In genomic region chr9:33140406-33141360, GRCh38 we compare ENCODE assay signal across 11 cellular contexts. TPM values are rescaled to one million over a fixed set of nuclear protein-coding genes. Genes with fewer than 3 reads are reported as not detected.
DNase-seq lines count a peak whose midpoint lies in the region; ATAC-seq, FAIRE-seq and TF ChIP-seq lines count a peak whose summit lies in the region.
"Had no signal": no experiment of that assay in that cellular context is flagged by ENCODE, and none has a peak within 500 bp of the region (broad histone marks: within the 10 kb centered on the region; RNA-seq: fewer than 3 reads in every experiment).

No MANE protein-coding gene starts in this region.

- H3K4me3 ChIP-seq in liver (ENCODE audit: low read depth in 1 of 3, low read length in 3 of 3) (no peak overlapping the region), tibial artery (no peak overlapping the region), pancreas (no peak overlapping the region)

- peaks cover 92% of the 10 kb centered on the region for H3K4me1 Mint-ChIP-seq in activated CD4-positive, alpha-beta memory T cell treated with anti-CD3 and anti-CD28 coated beads for 36 hours (ENCODE audit: low read depth)

- H3K27ac Mint-ChIP-seq in activated CD4-positive, alpha-beta memory T cell treated with anti-CD3 and anti-CD28 coated beads for 36 hours: peak overlapping the region; percentile 88

- POLR2A ChIA-PET in activated CD4-positive, alpha-beta memory T cell treated with anti-CD3 and anti-CD28 coated beads for 36 hours (lab: Charles Lee): interaction anchor here (0.8 to 2.2 kb wide), 5 partner anchors 10 to 27 kb away, joined by 3 to 10 read pairs (median 5); partner anchors contain the start of gene B4GALT1

- H3K27ac ChIP-seq in liver (ENCODE audit: low read depth in 1 of 2, low read length in 2 of 2) (peak overlapping the region; percentile 77 to 81), tibial artery (peak overlapping the region; percentile 62 to 67), pancreas (peak overlapping the region in 2 of 4 donors; percentile 31 to 47)

- peaks cover 48 to 92% (median 86%) of the 10 kb centered on the region in 4 donors for H3K4me1 ChIP-seq in liver (ENCODE audit: control insufficient read depth in 4 of 4, insufficient read depth in 4 of 4, low read length in 3 of 4)
- H3K4me1 ChIP-seq in tibial artery: peaks cover 0 to 100% (median 85%) of the 10 kb centered on the region in 4 donors
- H3K4me1 ChIP-seq in pancreas: peaks cover 13 to 19% (median 16%) of the 10 kb centered on the region in 3 donors

- WGBS in liver: 70% methylated on average over 9 of the region's 9 CpGs
- 84 to 86% methylated on average over 9 of the region's 9 CpGs for WGBS in pancreas, 2 donors

- CTCF ChIA-PET in activated CD4-positive, alpha-beta memory T cell treated with anti-CD3 and anti-CD28 coated beads for 36 hours (lab: Charles Lee): interaction anchor here (0.7 to 3.4 kb wide), 4 partner anchors 11 to 26 kb away, joined by 3 to 11 read pairs (median 4); partner anchors contain the start of gene B4GALT1

- intact Hi-C loops in activated CD4-positive, alpha-beta memory T cell treated with anti-CD3 and anti-CD28 coated beads for 36 hours (cut with micrococcal nuclease): loop anchor here (1.0 kb wide), 2 partner anchors 15 to 19 kb away; no protein-coding TSS in a partner anchor
- intact Hi-C loops in tibial artery (cut with DNase I; ENCODE audit: low total_unique reads) (no loop called here), pancreas (cut with DNase I) (no loop called here)

- peak overlapping the region in 1 of 2 donors; percentile 33 for H3K9ac ChIP-seq in liver (ENCODE audit: low read depth in 1 of 2, low read length in 2 of 2)

- no peak for FAIRE-seq in pancreas (lab: Jason Lieb, UNC)
- FAIRE-seq: H54 had no signal

- H3K27me3 Mint-ChIP-seq in activated CD4-positive, alpha-beta memory T cell treated with anti-CD3 and anti-CD28 coated beads for 36 hours: no peaks in the 10 kb centered on the region

- no peaks in the 10 kb centered on the region for H3K9me3 Mint-ChIP-seq in activated CD4-positive, alpha-beta memory T cell treated with anti-CD3 and anti-CD28 coated beads for 36 hours

- H3K27me3 ChIP-seq in liver (ENCODE audit: control insufficient read depth in 4 of 4, insufficient read depth in 4 of 4, low read length in 3 of 4) (no peaks in the 10 kb centered on the region), tibial artery (no peaks in the 10 kb centered on the region), pancreas (no peaks in the 10 kb centered on the region)

- no peak for TF ChIP-seq RAD21 in liver (IDR thresholded peaks at IDR 0.05)

- ATAC-seq in GM21423 (IDR thresholded peaks at IDR 0.05; ENCODE audit: unreplicated experiment): no peak
- no peak for ATAC-seq in pancreas

- peaks cover 0 to 8% (median 0%) of the 10 kb centered on the region in 4 donors for H3K36me3 ChIP-seq in liver (ENCODE audit: control insufficient read depth in 4 of 4, insufficient read depth in 3 of 4, low read depth in 1 of 4, low read length in 3 of 4)
- no peaks in the 10 kb centered on the region for H3K36me3 ChIP-seq in tibial artery
- no peaks in the 10 kb centered on the region for H3K36me3 ChIP-seq in pancreas

- peak; percentile 57 for DNase-seq in activated CD8-positive, alpha-beta memory T cell treated with anti-CD3 and anti-CD28 coated beads, Interleukin-2, amount 50 U/mL, for 48 hours
- DNase-seq in activated CD8-positive, alpha-beta memory T cell treated with anti-CD3 and anti-CD28 coated beads, Interleukin-2, amount 50 U/mL, for 4 hours: no peak
- peak; percentile 71 for DNase-seq in activated CD4-positive, alpha-beta memory T cell treated with anti-CD3 and anti-CD28 coated beads for 36 hours
- DNase-seq in tibial artery (peak; percentile 20 to 44), pancreas (no peak), NK-92 (lab: John Stamatoyannopoulos, UW; ENCODE audit: unreplicated experiment) (no peak)
- DNase-seq: hippocampal formation, NCI-H187 had no signal

- H3K9me3 ChIP-seq in liver (ENCODE audit: control insufficient read depth in 4 of 4, low read length in 3 of 4) (no peaks in the 10 kb centered on the region), tibial artery (no peaks in the 10 kb centered on the region), pancreas (no peaks in the 10 kb centered on the region)

- peaks cover 14% of the 10 kb centered on the region for H3K36me3 Mint-ChIP-seq in activated CD4-positive, alpha-beta memory T cell treated with anti-CD3 and anti-CD28 coated beads for 36 hours

- no peak for TF ChIP-seq CTCF in liver (IDR thresholded peaks at IDR 0.05; ENCODE audit: low read depth, low read length, missing input control)
- no peak for TF ChIP-seq CTCF in tibial artery (IDR thresholded peaks at IDR 0.05)
- no peak for TF ChIP-seq CTCF in pancreas (IDR thresholded peaks at IDR 0.05)

- peak overlapping the region; percentile 1 for H3K4me3 Mint-ChIP-seq in activated CD4-positive, alpha-beta memory T cell treated with anti-CD3 and anti-CD28 coated beads for 36 hours

TF ChIP-seq in liver, 16 proteins besides CTCF, POLR2A, EP300 and RAD21:
- TF ChIP-seq ATF3 (IDR thresholded peaks at IDR 0.05) (no peak), EGR1 (IDR thresholded peaks at IDR 0.05; ENCODE audit: low read depth in 2 of 2) (no peak), SP1 (IDR thresholded peaks at IDR 0.05) (no peak), JUND (IDR thresholded peaks at IDR 0.05) (no peak), NR2F2 (IDR thresholded peaks at IDR 0.05) (no peak), ZBTB33 (IDR thresholded peaks at IDR 0.05) (no peak), YY1 (IDR thresholded peaks at IDR 0.05) (no peak), RXRA (IDR thresholded peaks at IDR 0.05) (no peak), FOXA1 (IDR thresholded peaks at IDR 0.05) (no peak), TAF1 (conservative IDR thresholded peaks at IDR 0.05) (no peak), MAX (IDR thresholded peaks at IDR 0.05) (no peak), FOXA2 (IDR thresholded peaks at IDR 0.05) (no peak), REST (IDR thresholded peaks at IDR 0.05) (no peak), HNF4G (IDR thresholded peaks at IDR 0.05) (no peak), HNF4A (conservative IDR thresholded peaks at IDR 0.05) (no peak), GABPA (IDR thresholded peaks at IDR 0.05 in 1 of 2, conservative IDR thresholded peaks at IDR 0.05 in 1 of 2) (no peak)

RNA-seq across cellular contexts. Expression of gene B4GALT1, which starts 26.5 kb away (rescaled TPM):
- total RNA-seq in activated CD4-positive, alpha-beta memory T cell treated with anti-CD3 and anti-CD28 coated beads for 36 hours: 10 to 100 TPM; 76.6 to 78.0 TPM
- 10 to 100 TPM; 27.3 to 58.1 TPM for total RNA-seq in liver
- polyA plus RNA-seq in liver: 10 to 100 TPM; 25.9 to 59.8 TPM
- 10 to 100 TPM; 16.1 to 54.2 (median 33.7) TPM for total RNA-seq in pancreas
- 10 to 100 TPM in 1 of 2 donors, 1 to 10 TPM in 1; 9.7 to 15.5 TPM for polyA plus RNA-seq in pancreas

Comparison
In these comparisons a context has a peak if more than half of its experiments do, and no peak if none do; other contexts are left out.
1. DNase-seq: peak in activated CD8-positive, alpha-beta memory T cell treated with anti-CD3 and anti-CD28 coated beads, Interleukin-2, amount 50 U/mL, for 48 hours (single experiment), activated CD4-positive, alpha-beta memory T cell treated with anti-CD3 and anti-CD28 coated beads for 36 hours (single experiment) and tibial artery (2 of 2); none in activated CD8-positive, alpha-beta memory T cell treated with anti-CD3 and anti-CD28 coated beads, Interleukin-2, amount 50 U/mL, for 4 hours (single experiment), pancreas (0 of 6) and NK-92 (single experiment).